In genomic region chr14:69666698-69667211, GRCh38 we compare ENCODE assay signal across 11 cellular contexts. TPM values are rescaled to one million over a fixed set of nuclear protein-coding genes. Genes with fewer than 3 reads are reported as not detected.
A peak's percentile ranks its signal among the peaks of the same experiment; 100 is the strongest.
DNase-seq lines count a peak whose midpoint lies in the region; ATAC-seq and TF ChIP-seq lines count a peak whose summit lies in the region.
"Had no signal": no experiment of that assay in that cellular context is flagged by ENCODE, and none has a peak within 500 bp of the region (broad histone marks: within the 10 kb centered on the region; RNA-seq: fewer than 3 reads in every experiment).

No MANE protein-coding gene starts in this region.

- CTCF ChIA-PET in BJ (lab: Yijun Ruan, JAX) = interaction anchor here (0.7 kb wide), 1 partner anchor 32 kb away, joined by 3 read pairs; no protein-coding TSS in a partner anchor

- H3K27me3 ChIP-seq in BJ (ENCODE audit: control insufficient read depth, insufficient read depth, low read length) (no peaks in the 10 kb centered on the region), osteoblast (ENCODE audit: insufficient read depth, low read length) (no peaks in the 10 kb centered on the region)
- no peaks in the 10 kb centered on the region for H3K27me3 ChIP-seq in effector memory CD4-positive, alpha-beta T cell (replicated peaks; ENCODE audit: control insufficient read depth, insufficient read depth, low read length, poor library complexity, severe bottlenecking)

- H3K4me2 ChIP-seq in osteoblast (ENCODE audit: insufficient read depth, low read length) = peak overlapping the region; percentile 41

- no peaks in the 10 kb centered on the region for H3K9me3 ChIP-seq in osteoblast (ENCODE audit: low read depth, low read length)
- no peaks in the 10 kb centered on the region for H3K9me3 ChIP-seq in effector memory CD4-positive, alpha-beta T cell (ENCODE audit: control insufficient read depth, low read length)

- peaks cover 0 to 2% (median 2%) of the 10 kb centered on the region in 3 donors for H3K9me3 Mint-ChIP-seq in IgD-negative memory B cell
- H3K9me3 Mint-ChIP-seq in dendritic cell treated with granulocyte-macrophage colony-stimulating factor and Interleukin-4, amounts not matched to agents 40 ng/mL and 50 ng/mL, for 4 days = no peaks in the 10 kb centered on the region

- H3K27ac Mint-ChIP-seq in IgD-negative memory B cell = peak overlapping the region in 2 of 3 donors; percentile 8 to 93
- peak overlapping the region; percentile 40 for H3K27ac Mint-ChIP-seq in dendritic cell treated with granulocyte-macrophage colony-stimulating factor and Interleukin-4, amounts not matched to agents 40 ng/mL and 50 ng/mL, for 4 days

- TF ChIP-seq CTCF in BJ (IDR thresholded peaks at IDR 0.05; ENCODE audit: insufficient read depth, low read depth, low read length) (no peak), osteoblast (IDR thresholded peaks at IDR 0.05; ENCODE audit: extremely low read depth, low read depth, low read length) (no peak)

- ATAC-seq in HG02938 (IDR thresholded peaks at IDR 0.05; ENCODE audit: unreplicated experiment) = no peak

- H3K27ac ChIP-seq in osteoblast (ENCODE audit: low read depth, low read length) = peak overlapping the region; percentile 82
- H3K27ac ChIP-seq in effector memory CD4-positive, alpha-beta T cell (ENCODE audit: insufficient read depth, low read length, poor library complexity, severe bottlenecking) = no peak overlapping the region

- peaks cover 7% of the 10 kb centered on the region for H3K36me3 Mint-ChIP-seq in IgD-negative memory B cell
- peaks cover 65% of the 10 kb centered on the region for H3K36me3 Mint-ChIP-seq in dendritic cell treated with granulocyte-macrophage colony-stimulating factor and Interleukin-4, amounts not matched to agents 40 ng/mL and 50 ng/mL, for 4 days (ENCODE audit: low read depth)

- peaks cover 70% of the 10 kb centered on the region for H3K79me2 ChIP-seq in osteoblast (ENCODE audit: insufficient read depth, low read length)

- H3K4me3 Mint-ChIP-seq in IgD-negative memory B cell = peak overlapping the region; percentile 9 to 74 (median 21)
- no peak overlapping the region for H3K4me3 Mint-ChIP-seq in dendritic cell treated with granulocyte-macrophage colony-stimulating factor and Interleukin-4, amounts not matched to agents 40 ng/mL and 50 ng/mL, for 4 days

- no peak overlapping the region for H2AFZ ChIP-seq in osteoblast (ENCODE audit: low read length)

- peaks cover 27% of the 10 kb centered on the region for H3K4me1 ChIP-seq in osteoblast (ENCODE audit: insufficient read depth, low read length)
- H3K4me1 ChIP-seq in effector memory CD4-positive, alpha-beta T cell (ENCODE audit: control insufficient read depth, insufficient read depth, low read length, poor library complexity, severe bottlenecking) = peaks cover 2% of the 10 kb centered on the region

- H3K4me1 Mint-ChIP-seq in IgD-negative memory B cell = peaks cover 73 to 83% (median 76%) of the 10 kb centered on the region in 3 donors
- peaks cover 86% of the 10 kb centered on the region for H3K4me1 Mint-ChIP-seq in dendritic cell treated with granulocyte-macrophage colony-stimulating factor and Interleukin-4, amounts not matched to agents 40 ng/mL and 50 ng/mL, for 4 days (ENCODE audit: low read depth)

- peaks cover 5% of the 10 kb centered on the region for H3K27me3 Mint-ChIP-seq in IgD-negative memory B cell
- no peaks in the 10 kb centered on the region for H3K27me3 Mint-ChIP-seq in dendritic cell treated with granulocyte-macrophage colony-stimulating factor and Interleukin-4, amounts not matched to agents 40 ng/mL and 50 ng/mL, for 4 days

- H4K20me1 ChIP-seq in osteoblast (ENCODE audit: insufficient read depth, low read length) = peaks cover 26% of the 10 kb centered on the region

- no peaks in the 10 kb centered on the region for H3K36me3 ChIP-seq in BJ (ENCODE audit: control insufficient read depth, insufficient read depth, low read length)
- H3K36me3 ChIP-seq in osteoblast (ENCODE audit: insufficient read depth, low read length) = peaks cover 5% of the 10 kb centered on the region
- H3K36me3 ChIP-seq in effector memory CD4-positive, alpha-beta T cell (ENCODE audit: control insufficient read depth, insufficient read depth, low read length) = no peaks in the 10 kb centered on the region

- POLR2A ChIA-PET in BJ (lab: Charles Lee) = no interaction called here

- intact Hi-C loops in dendritic cell treated with granulocyte-macrophage colony-stimulating factor and Interleukin-4, amounts not matched to agents 40 ng/mL and 50 ng/mL, for 4 days (cut with micrococcal nuclease) = no loop called here

- H3K4me3 ChIP-seq in BJ (ENCODE audit: low read depth, low read length) = no peak overlapping the region
- no peak overlapping the region for H3K4me3 ChIP-seq in osteoblast (ENCODE audit: insufficient read depth, low read length)
- H3K4me3 ChIP-seq in effector memory CD4-positive, alpha-beta T cell (ENCODE audit: insufficient read depth, low read depth, low read length, poor library complexity, severe bottlenecking) = no peak overlapping the region

- DNase-seq in BJ (ENCODE audit: low read depth) (peak; percentile 54), osteoblast (ENCODE audit: insufficient read length, low spot score, missing footprints) (peak; percentile 82), GM19240 (ENCODE audit: insufficient read length, low spot score) (no peak), NAMALWA (ENCODE audit: low spot score) (no peak)
- no peak for DNase-seq in effector memory CD4-positive, alpha-beta T cell
- DNase-seq: activated CD4-positive, alpha-beta T cell treated with anti-CD3 and anti-CD28 coated beads, Interleukin-2, amount 50 U/mL, for 1 hour; NCI-H1092 treated with DMSO at 0.1 percent for 48 hours; stimulated activated CD4-positive, alpha-beta T cell treated with anti-CD3 and anti-CD28 coated beads, Interleukin-2, amount 100 ng/mL, for 24 hours had no signal

RNA-seq across cellular contexts. Expression of gene SUSD6, which starts 55.4 kb away (rescaled TPM):
- polyA plus RNA-seq in BJ (2011; rRNA removed) (15.9 and 20.3 TPM in 2 replicates), IgD-negative memory B cell (14.3 TPM)
- polyA minus RNA-seq in BJ (2011; rRNA and poly(A)+ RNA removed) = 22.2 and 23.0 TPM in 2 replicates
- 17.1 and 17.7 TPM in 2 replicates for total RNA-seq in osteoblast

Comparison
In these comparisons a context has a peak if more than half of its experiments do, and no peak if none do; other contexts are left out.
1. DNase-seq: peak in BJ (single experiment) and osteoblast (single experiment); none in GM19240 (single experiment), effector memory CD4-positive, alpha-beta T cell (0 of 3) and NAMALWA (single experiment).